18 cellular contexts compared by ENCODE assay signal in the genomic region with DNA sequence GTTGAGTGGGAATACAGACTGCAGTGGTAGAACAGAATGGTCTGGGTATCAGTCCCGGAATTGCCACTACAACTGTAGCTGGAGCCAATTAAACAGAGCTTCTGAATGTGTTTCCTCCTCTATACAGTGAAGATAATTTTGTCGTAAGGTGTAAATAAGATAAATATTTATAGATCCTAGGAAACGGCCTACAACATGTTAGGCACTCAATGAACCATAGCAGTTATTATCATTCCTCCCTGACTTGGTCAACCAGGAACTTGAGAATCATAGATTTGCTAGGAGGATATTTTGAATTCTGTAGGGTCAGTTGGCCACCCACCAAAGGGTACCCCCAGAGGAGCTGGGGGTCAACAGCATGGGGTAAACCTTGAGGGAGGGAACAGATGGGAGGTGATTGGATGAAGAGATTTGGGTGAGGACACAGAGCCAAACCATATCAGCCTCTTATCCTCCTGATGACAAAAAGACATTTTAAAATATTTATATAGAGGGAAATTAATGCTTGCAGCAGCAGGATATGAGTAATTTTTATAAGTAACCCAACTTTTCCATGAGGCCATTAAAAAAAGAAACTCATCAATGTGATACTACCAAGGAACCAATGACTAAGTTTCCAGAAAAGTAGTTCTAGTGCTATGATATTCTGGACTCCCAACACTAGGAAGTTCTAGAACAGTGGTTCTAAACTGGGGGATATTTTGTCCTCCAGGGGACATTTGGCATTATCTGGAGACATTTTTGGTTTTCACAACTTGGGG. TPM values are rescaled to one million over a fixed set of nuclear protein-coding genes. Genes with fewer than 3 reads are reported as not detected.
DNase-seq lines count a peak whose midpoint lies in the region; ATAC-seq, FAIRE-seq and TF ChIP-seq lines count a peak whose summit lies in the region.
"Had no signal": no experiment of that assay in that cellular context is flagged by ENCODE, and none has a peak within 500 bp of the region (broad histone marks: within the 10 kb centered on the region; RNA-seq: fewer than 3 reads in every experiment).

No MANE protein-coding gene starts in this region.

- no TSS peak for BruUV-seq in HepG2 (replicated peaks; lab: Mats Ljungman, UMichigan)

- H3K79me2 ChIP-seq in HepG2 (ENCODE audit: insufficient read depth, low read length) (no peaks in the 10 kb centered on the region), OCI-LY3 (ENCODE audit: low read length) (no peaks in the 10 kb centered on the region)

- H3K9me3 Mint-ChIP-seq in naive thymus-derived CD4-positive, alpha-beta T cell, result peaks cover 0 to 5% (median 0%) of the 10 kb centered on the region in 11 donors
- H3K9me3 Mint-ChIP-seq: nephron had no signal

- TF ChIP-seq EP300 in HepG2 (IDR thresholded peaks at IDR 0.05; ENCODE audit: low read depth in 2 of 2, low read length in 2 of 2), result no peak
- no peak for TF ChIP-seq EP300 in HepG2 (CRISPR knock-in tag; IDR thresholded peaks at IDR 0.05; ENCODE audit: borderline replicate concordance)
- TF ChIP-seq EP300 in upper lobe of left lung (IDR thresholded peaks at IDR 0.05), result no peak

- peak overlapping the region; percentile 14 to 40 for H3K9ac ChIP-seq in liver (ENCODE audit: low read depth in 1 of 2, low read length in 2 of 2)
- H3K9ac ChIP-seq in HepG2 (ENCODE audit: insufficient read depth, low read depth, low read length), result no peak overlapping the region
- no peak overlapping the region for H3K9ac ChIP-seq in OCI-LY3 (ENCODE audit: low read length)
- H3K9ac ChIP-seq: SK-N-SH had no signal

- H4K20me1 ChIP-seq in HepG2 (ENCODE audit: insufficient read depth, low read length) (no peaks in the 10 kb centered on the region), OCI-LY3 (ENCODE audit: insufficient read depth, low read length) (no peaks in the 10 kb centered on the region)

- H3K4me2 ChIP-seq in HepG2 (ENCODE audit: low read depth, low read length) (no peak overlapping the region), OCI-LY3 (ENCODE audit: low read length) (peak overlapping the region; percentile 53)
- H3K4me2 ChIP-seq: SK-N-SH had no signal

- intact Hi-C loops in HepG2 (cut with micrococcal nuclease; ENCODE audit: unreplicated experiment), result no loop called here
- intact Hi-C loops in naive thymus-derived CD4-positive, alpha-beta T cell (cut with micrococcal nuclease), result loop anchor here in 1 of 2 donors (2.0 kb wide), 1 partner anchor 33 kb away; no protein-coding TSS in a partner anchor

- CTCF ChIA-PET in HepG2 (lab: Yijun Ruan, JAX; ENCODE audit: low intra/inter-chr PET ratio, low total read pairs), result no interaction called here
- CTCF ChIA-PET in naive thymus-derived CD4-positive, alpha-beta T cell (lab: Charles Lee), result interaction anchor here (0.6 kb wide), 1 partner anchor 91 kb away, joined by 3 read pairs; no protein-coding TSS in a partner anchor

- H3K27me3 ChIP-seq in liver (ENCODE audit: control insufficient read depth in 4 of 4, insufficient read depth in 4 of 4, low read length in 3 of 4) (no peaks in the 10 kb centered on the region), HepG2 (ENCODE audit: control insufficient read depth in 1 of 2, insufficient read depth in 2 of 2, low read length in 2 of 2) (peaks cover 1 to 12% of the 10 kb centered on the region in 2 experiments; a peak in 2 of 5 replicates), OCI-LY3 (ENCODE audit: low read depth, low read length) (no peaks in the 10 kb centered on the region), upper lobe of left lung (no peaks in the 10 kb centered on the region)
- no peaks in the 10 kb centered on the region for H3K27me3 ChIP-seq in naive thymus-derived CD4-positive, alpha-beta T cell (ENCODE audit: control insufficient read depth in 2 of 2, insufficient read depth in 2 of 2, low read length in 2 of 2)
- H3K27me3 ChIP-seq: testis had no signal

- in situ Hi-C loops in HepG2 (cut with HindIII; ENCODE audit: extremely low pct_ligation_motif_present, low pct_unique_long_range_greater_than_20kb), result no loop called here

- peak overlapping the region in 1 of 3 donors; percentile 36 for H3K4me3 ChIP-seq in liver (ENCODE audit: low read depth in 1 of 3, low read length in 3 of 3)
- no peak overlapping the region for H3K4me3 ChIP-seq in HepG2 (replicated peaks in 1 of 3; ENCODE audit: insufficient read depth in 1 of 3, low read depth in 2 of 3, low read length in 3 of 3)
- H3K4me3 ChIP-seq in OCI-LY3 (ENCODE audit: low read length), result no peak overlapping the region; the same call in 1 of the 2 replicates
- H3K4me3 ChIP-seq in upper lobe of left lung, result no peak overlapping the region
- no peak overlapping the region for H3K4me3 ChIP-seq in naive thymus-derived CD4-positive, alpha-beta T cell (ENCODE audit: low read length)
- H3K4me3 ChIP-seq: testis had no signal

- H3K9me3 ChIP-seq in liver (ENCODE audit: control insufficient read depth in 4 of 4, low read length in 3 of 4) (no peaks in the 10 kb centered on the region), HepG2 (ENCODE audit: low read length) (no peaks in the 10 kb centered on the region), OCI-LY3 (ENCODE audit: insufficient read depth, low read length) (no peaks in the 10 kb centered on the region), upper lobe of left lung (no peaks in the 10 kb centered on the region)
- H3K9me3 ChIP-seq in naive thymus-derived CD4-positive, alpha-beta T cell (ENCODE audit: control insufficient read depth in 2 of 3, low read length in 3 of 3), result no peaks in the 10 kb centered on the region
- H3K9me3 ChIP-seq: SK-N-SH, testis had no signal

- peaks cover 0 to 36% (median 8%) of the 10 kb centered on the region in 7 donors for H3K4me1 Mint-ChIP-seq in naive thymus-derived CD4-positive, alpha-beta T cell
- H3K4me1 Mint-ChIP-seq: nephron had no signal

- POLR2A ChIA-PET in HepG2 (lab: Yijun Ruan, JAX), result no interaction called here
- POLR2A ChIA-PET in naive thymus-derived CD4-positive, alpha-beta T cell (lab: Charles Lee), result no interaction called here

- TF ChIP-seq POLR2A in HepG2 (IDR thresholded peaks at IDR 0.05; ENCODE audit: insufficient read depth in 1 of 2, low read depth in 2 of 2, low read length in 2 of 2) (no peak), upper lobe of left lung (IDR thresholded peaks at IDR 0.05) (no peak)

- H3K27me3 Mint-ChIP-seq in naive thymus-derived CD4-positive, alpha-beta T cell, result peaks cover 0 to 7% (median 0%) of the 10 kb centered on the region in 5 donors

- peak overlapping the region in 1 of 10 donors; percentile 37 for H3K4me3 Mint-ChIP-seq in naive thymus-derived CD4-positive, alpha-beta T cell
- H3K4me3 Mint-ChIP-seq: nephron had no signal

- TF ChIP-seq CTCF in liver (IDR thresholded peaks at IDR 0.05; ENCODE audit: low read depth, low read length, missing input control) (no peak), HepG2 (CRISPR knock-in tag; IDR thresholded peaks at IDR 0.05) (no peak), OCI-LY3 (IDR thresholded peaks at IDR 0.05; ENCODE audit: low read depth, low read length) (no peak), upper lobe of left lung (IDR thresholded peaks at IDR 0.05) (no peak)

- no peak for ATAC-seq in HepG2
- no peak for ATAC-seq in upper lobe of left lung (ENCODE audit: low FRiP score in 2 of 2)
- ATAC-seq in naive thymus-derived CD4-positive, alpha-beta T cell, result no peak
- ATAC-seq in GM21786 (IDR thresholded peaks at IDR 0.05; ENCODE audit: unreplicated experiment), result no peak

- peak overlapping the region in 1 of 9 donors; percentile 48 for H3K27ac Mint-ChIP-seq in naive thymus-derived CD4-positive, alpha-beta T cell

- no peak for TF ChIP-seq RAD21 in liver (IDR thresholded peaks at IDR 0.05)
- no peak for TF ChIP-seq RAD21 in HepG2 (CRISPR knock-in tag; IDR thresholded peaks at IDR 0.05)

- H3K36me3 Mint-ChIP-seq in naive thymus-derived CD4-positive, alpha-beta T cell, result peaks cover 0 to 4% (median 0%) of the 10 kb centered on the region in 5 donors

- 84% methylated on average over 3 of the region's 3 CpGs for WGBS in liver
- 25% methylated on average over 3 of the region's 3 CpGs for WGBS in HepG2 (ENCODE audit: low lambda C conversion rate)
- 78 to 84% methylated on average over 3 of the region's 3 CpGs for WGBS in upper lobe of left lung, 2 donors

- H3K27ac ChIP-seq in liver (ENCODE audit: low read depth in 1 of 2, low read length in 2 of 2) (peak overlapping the region; percentile 87 to 89), HepG2 (ENCODE audit: extremely low read length, insufficient read depth, low read length) (no peak overlapping the region), OCI-LY3 (ENCODE audit: low read length) (peak overlapping the region; percentile 41; the same call in 1 of the 2 replicates), upper lobe of left lung (peak overlapping the region in 3 of 4 donors; percentile 4 to 76 (median 32))
- no peak overlapping the region for H3K27ac ChIP-seq in naive thymus-derived CD4-positive, alpha-beta T cell (ENCODE audit: low read depth, low read length)
- H3K27ac ChIP-seq: testis had no signal

- H3K36me3 ChIP-seq in liver (ENCODE audit: control insufficient read depth in 4 of 4, insufficient read depth in 3 of 4, low read depth in 1 of 4, low read length in 3 of 4) (no peaks in the 10 kb centered on the region), HepG2 (replicated peaks in 1 of 2; ENCODE audit: control insufficient read depth in 1 of 2, insufficient read depth in 2 of 2, low read length in 2 of 2) (no peaks in the 10 kb centered on the region), OCI-LY3 (replicated peaks; ENCODE audit: low read depth, low read length) (no peaks in the 10 kb centered on the region), upper lobe of left lung (no peaks in the 10 kb centered on the region)
- no peaks in the 10 kb centered on the region for H3K36me3 ChIP-seq in naive thymus-derived CD4-positive, alpha-beta T cell (ENCODE audit: control insufficient read depth in 2 of 3, insufficient read depth in 3 of 3, low read length in 3 of 3)

- no peak for FAIRE-seq in HepG2 (lab: Jason Lieb, UNC)
- FAIRE-seq: frontal cortex had no signal

- no peak overlapping the region for H2AFZ ChIP-seq in HepG2 (ENCODE audit: low read length)
- H2AFZ ChIP-seq in OCI-LY3 (ENCODE audit: low read depth, low read length), result no peak overlapping the region; the same call in 1 of the 2 replicates

- H3K4me1 ChIP-seq in liver (ENCODE audit: control insufficient read depth in 4 of 4, insufficient read depth in 4 of 4, low read length in 3 of 4) (peaks cover 5 to 38% (median 12%) of the 10 kb centered on the region in 4 donors), HepG2 (ENCODE audit: insufficient read depth, low read length) (no peaks in the 10 kb centered on the region; the same call in 1 of the 2 replicates), OCI-LY3 (ENCODE audit: low read length) (peaks cover 41% of the 10 kb centered on the region), upper lobe of left lung (peaks cover 0 to 4% (median 0%) of the 10 kb centered on the region in 4 donors)
- no peaks in the 10 kb centered on the region for H3K4me1 ChIP-seq in naive thymus-derived CD4-positive, alpha-beta T cell (ENCODE audit: control insufficient read depth in 2 of 2, insufficient read depth in 2 of 2, low read length in 2 of 2)
- H3K4me1 ChIP-seq: testis had no signal

- no peak for DNase-seq in HepG2 (ENCODE audit: low spot score)
- DNase-seq in glomerular visceral epithelial cell (ENCODE audit: extremely low spot score), result peak; percentile 45
- DNase-seq in upper lobe of left lung, result no peak
- DNase-seq in effector CD8-positive, alpha-beta T cell (lab: John Stamatoyannopoulos, UW), result no peak
- no peak for DNase-seq in naive thymus-derived CD4-positive, alpha-beta T cell
- DNase-seq: central memory CD4-positive, alpha-beta T cell; DMS79 treated with DMSO at 0.1 percent for 48 hours; left ventricle myocardium superior; NCI-H187; SK-N-SH; testis had no signal

RNA-seq across cellular contexts. Expression of gene DHRS9, which starts 4.0 kb away (rescaled TPM):
- total RNA-seq in liver (under 1 TPM; 0.67 to 0.93 TPM), HepG2 (2016; rRNA removed; fragmentation: Illumina TruSeq; extraction: Trizol) (not detected in 2 replicates), upper lobe of left lung (10 to 100 TPM in 1 of 6 donors, 1 to 10 TPM in 5; 2.1 to 24.2 (median 4.6) TPM)
- polyA plus RNA-seq in liver (under 1 TPM; 0.25 to 0.60 TPM), HepG2 (2011; rRNA removed) (not detected in 2 replicates)
- total RNA-seq in HepG2 (2016; cell fraction: cytosol; rRNA removed; fragmentation: Illumina TruSeq; extraction: Trizol; ENCODE audit: low read depth), result not detected in 2 replicates
- total RNA-seq in HepG2 (2016; cell fraction: insoluble cytoplasmic fraction; rRNA removed; fragmentation: Illumina TruSeq; extraction: Trizol), result not detected in 2 replicates
- not detected in 2 replicates for total RNA-seq in HepG2 (2016; cell fraction: membrane; rRNA removed; fragmentation: Illumina TruSeq; extraction: Trizol)
- total RNA-seq in HepG2 (2016; cell fraction: nucleus; rRNA removed; fragmentation: Illumina TruSeq; extraction: Trizol), result not detected in 2 replicates
- polyA plus RNA-seq in HepG2 (2011; cell fraction: cytosol; rRNA removed), result not detected in 2 replicates
- polyA plus RNA-seq in HepG2 (2011; cell fraction: nucleus; rRNA removed), result not detected in 2 replicates
- not detected in 2 replicates for polyA plus RNA-seq in HepG2 (2012)
- not detected in 2 replicates for polyA plus RNA-seq in HepG2 (2016; cell fraction: cytosol; fragmentation: Illumina TruSeq; extraction: Trizol; ENCODE audit: low read depth)
- not detected in 2 replicates for polyA plus RNA-seq in HepG2 (2016; cell fraction: insoluble cytoplasmic fraction; fragmentation: Illumina TruSeq; extraction: Trizol; ENCODE audit: low read depth)
- not detected in 2 replicates for polyA plus RNA-seq in HepG2 (2016; cell fraction: membrane; fragmentation: Illumina TruSeq; extraction: Trizol; ENCODE audit: low read depth)
- polyA plus RNA-seq in HepG2 (2016; cell fraction: nucleus; fragmentation: Illumina TruSeq; extraction: Trizol; ENCODE audit: insufficient read depth, low read depth), result not detected in 2 replicates
- 0.14 TPM in 1 of 2 replicates, not detected in the other for polyA minus RNA-seq in HepG2 (2011; rRNA and poly(A)+ RNA removed; ENCODE audit: low replicate concordance)
- polyA minus RNA-seq in HepG2 (2011; cell fraction: cytosol; rRNA and poly(A)+ RNA removed), result not detected in 2 replicates
- polyA minus RNA-seq in HepG2 (2011; cell fraction: nucleus; rRNA and poly(A)+ RNA removed), result not detected in 2 replicates
- 1 to 10 TPM in 1 of 5 experiments, under 1 TPM in 3, not detected in 1; 0.17 to 1.1 (median 0.30) TPM for total RNA-seq in naive thymus-derived CD4-positive, alpha-beta T cell
- polyA plus RNA-seq in naive thymus-derived CD4-positive, alpha-beta T cell, result not detected
- total RNA-seq: NCI-H460 had no signal
- polyA plus RNA-seq: BJ, SK-N-SH had no signal

RNA-seq across cellular contexts. Expression of gene ABCB11, which starts 42.3 kb away (rescaled TPM):
- total RNA-seq in liver, result 10 to 100 TPM; 43.5 to 74.3 TPM
- polyA plus RNA-seq in liver, result 10 to 100 TPM; 18.3 to 33.1 TPM
- not detected in 2 replicates for total RNA-seq in HepG2 (2016; rRNA removed; fragmentation: Illumina TruSeq; extraction: Trizol)
- not detected in 2 replicates for total RNA-seq in HepG2 (2016; cell fraction: cytosol; rRNA removed; fragmentation: Illumina TruSeq; extraction: Trizol; ENCODE audit: low read depth)
- not detected in 2 replicates for total RNA-seq in HepG2 (2016; cell fraction: insoluble cytoplasmic fraction; rRNA removed; fragmentation: Illumina TruSeq; extraction: Trizol)
- total RNA-seq in HepG2 (2016; cell fraction: membrane; rRNA removed; fragmentation: Illumina TruSeq; extraction: Trizol), result not detected in 2 replicates
- total RNA-seq in HepG2 (2016; cell fraction: nucleus; rRNA removed; fragmentation: Illumina TruSeq; extraction: Trizol), result not detected in 2 replicates
- not detected in 2 replicates for polyA plus RNA-seq in HepG2 (2011; rRNA removed)
- polyA plus RNA-seq in HepG2 (2011; cell fraction: cytosol; rRNA removed), result not detected in 2 replicates
- polyA plus RNA-seq in HepG2 (2011; cell fraction: nucleus; rRNA removed), result not detected in 2 replicates
- polyA plus RNA-seq in HepG2 (2012), result not detected in 2 replicates
- polyA plus RNA-seq in HepG2 (2016; cell fraction: cytosol; fragmentation: Illumina TruSeq; extraction: Trizol; ENCODE audit: low read depth), result not detected in 2 replicates
- not detected in 2 replicates for polyA plus RNA-seq in HepG2 (2016; cell fraction: insoluble cytoplasmic fraction; fragmentation: Illumina TruSeq; extraction: Trizol; ENCODE audit: low read depth)
- polyA plus RNA-seq in HepG2 (2016; cell fraction: membrane; fragmentation: Illumina TruSeq; extraction: Trizol; ENCODE audit: low read depth), result not detected in 2 replicates
- not detected in 2 replicates for polyA plus RNA-seq in HepG2 (2016; cell fraction: nucleus; fragmentation: Illumina TruSeq; extraction: Trizol; ENCODE audit: insufficient read depth, low read depth)
- polyA minus RNA-seq in HepG2 (2011; rRNA and poly(A)+ RNA removed; ENCODE audit: low replicate concordance), result 0.09 TPM in 1 of 2 replicates, not detected in the other
- polyA minus RNA-seq in HepG2 (2011; cell fraction: cytosol; rRNA and poly(A)+ RNA removed), result not detected in 2 replicates
- polyA minus RNA-seq in HepG2 (2011; cell fraction: nucleus; rRNA and poly(A)+ RNA removed), result not detected in 2 replicates
- total RNA-seq in upper lobe of left lung, result 1 to 10 TPM in 1 of 6 donors, under 1 TPM in 1, not detected in 4; 0.03 to 3.6 TPM
- not detected for total RNA-seq in naive thymus-derived CD4-positive, alpha-beta T cell
- polyA plus RNA-seq in naive thymus-derived CD4-positive, alpha-beta T cell, result not detected
- total RNA-seq: NCI-H460 had no signal
- polyA plus RNA-seq: BJ, SK-N-SH had no signal

Comparison
In these comparisons a context has a peak if more than half of its experiments do, and no peak if none do; other contexts are left out.
1. H3K27ac ChIP-seq: peak in liver (2 of 2), OCI-LY3 (single experiment) and upper lobe of left lung (3 of 4); none in HepG2 (single experiment) and naive thymus-derived CD4-positive, alpha-beta T cell (single experiment).
2. H3K9ac ChIP-seq: peak in liver (2 of 2); none in HepG2 (single experiment) and OCI-LY3 (single experiment).
3. RNA of gene ABCB11, which starts 42.3 kb away (total RNA-seq): 43.5 to 74.3 TPM in liver; not detected in naive thymus-derived CD4-positive, alpha-beta T cell, not detected in HepG2 and 0.03 to 3.6 TPM in upper lobe of left lung; every median in the first group is over 4 times any median in the second.